8 cellular contexts compared by ENCODE assay signal in the genomic region with DNA sequence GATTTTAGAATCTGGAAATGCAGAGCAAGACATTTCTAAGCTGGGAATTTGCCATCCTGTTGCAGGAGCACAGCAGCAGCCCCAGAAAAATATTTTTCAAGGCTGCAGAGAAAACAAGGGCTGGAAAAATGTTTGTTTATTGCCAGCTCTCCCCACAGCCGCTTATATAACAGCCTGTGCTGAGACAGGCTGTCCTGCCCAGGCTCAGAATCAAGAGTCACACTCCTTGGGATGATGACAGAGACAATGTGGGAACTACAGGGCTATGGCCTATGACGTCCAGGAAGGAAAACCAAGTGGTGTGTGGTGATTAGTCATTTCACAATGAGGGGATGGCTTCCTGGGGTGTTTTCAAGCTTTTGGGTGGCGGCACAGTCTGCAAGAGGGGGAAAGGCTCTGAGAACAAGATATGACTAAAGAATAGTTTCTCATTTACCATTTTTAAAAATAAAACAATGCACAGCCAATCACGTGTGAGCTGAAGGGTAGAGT.
A peak's percentile ranks its signal among the peaks of the same experiment; 100 is the strongest.
DNase-seq lines count a peak whose midpoint lies in the region; ATAC-seq, FAIRE-seq and TF ChIP-seq lines count a peak whose summit lies in the region.
"Had no signal": no experiment of that assay in that cellular context is flagged by ENCODE, and none has a peak within 500 bp of the region (broad histone marks: within the 10 kb centered on the region; RNA-seq: fewer than 3 reads in every experiment).

No MANE protein-coding gene starts in this region.

- DNase-seq in UCSD-AML1 (lab: John Stamatoyannopoulos, UW; ENCODE audit: unreplicated experiment): peak; percentile 62
- peak; percentile 30 to 64 for DNase-seq in frontal cortex (ENCODE audit: low spot score in 2 of 2)
- peak; percentile 28 for DNase-seq in prostate gland (ENCODE audit: low spot score)
- no peak for DNase-seq in NCI-H2171 (lab: John Stamatoyannopoulos, UW)

- H3K9me3 ChIP-seq in prostate gland: no peaks in the 10 kb centered on the region

- H3K27ac ChIP-seq in prostate gland: peak overlapping the region; percentile 62 to 70

- no peak for FAIRE-seq in frontal cortex (lab: Jason Lieb, UNC)

- no peak for TF ChIP-seq POLR2A in prostate gland (IDR thresholded peaks at IDR 0.05)

- intact Hi-C loops in prostate gland (cut with DNase I): no loop called here

- no peaks in the 10 kb centered on the region for H3K27me3 ChIP-seq in prostate gland (replicated peaks; ENCODE audit: insufficient read depth)

- H3K4me1 ChIP-seq in prostate gland (replicated peaks): peaks cover 9% of the 10 kb centered on the region

- no peak overlapping the region for H3K4me3 ChIP-seq in prostate gland

- WGBS in prostate gland: 45% methylated on average over 4 of the region's 4 CpGs

- ATAC-seq in GM18511 (IDR thresholded peaks at IDR 0.05; ENCODE audit: unreplicated experiment) (peak; percentile 72), HG02840 (IDR thresholded peaks at IDR 0.05; ENCODE audit: low FRiP score, unreplicated experiment) (peak; percentile 78), GM18520 (IDR thresholded peaks at IDR 0.05; ENCODE audit: unreplicated experiment) (no peak)
- ATAC-seq: T-cell had no signal

- no peak for TF ChIP-seq CTCF in prostate gland (IDR thresholded peaks at IDR 0.05)

- H3K36me3 ChIP-seq in prostate gland: no peaks in the 10 kb centered on the region
